1 cellular context compared by ENCODE assay signal in the genomic region with DNA sequence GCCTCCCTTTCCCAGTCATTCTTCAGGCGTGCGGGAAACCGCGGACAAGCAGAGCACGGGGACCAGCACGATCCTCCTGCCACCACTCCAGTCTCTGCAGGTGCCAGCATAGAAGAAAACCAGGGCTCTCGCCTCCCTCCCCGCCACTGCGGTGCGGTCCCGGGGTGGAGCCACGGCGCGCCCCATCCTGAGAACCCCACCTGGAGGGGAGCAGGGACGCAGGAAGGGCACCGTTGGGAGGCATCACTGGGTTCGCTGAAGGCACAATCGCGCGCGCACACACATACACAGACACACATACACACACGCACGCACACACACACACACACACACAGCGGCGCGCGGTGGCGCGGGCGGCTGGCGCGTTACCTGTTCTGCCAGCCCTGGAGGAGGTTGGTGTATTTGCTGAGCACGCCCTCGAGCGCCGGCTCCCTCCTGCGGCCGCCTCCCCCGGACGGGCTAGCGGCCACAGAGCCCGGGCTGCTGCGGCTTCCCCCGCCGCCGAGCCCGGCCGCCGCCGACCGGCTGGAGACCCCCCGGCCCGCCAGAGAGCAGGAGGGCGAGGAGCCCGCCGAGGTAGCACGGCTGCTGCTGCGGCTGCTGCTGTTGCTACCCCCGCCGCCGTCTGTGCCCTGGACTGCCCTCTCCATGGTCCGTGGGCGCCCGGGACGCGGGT.
TF ChIP-seq lines count a peak whose summit lies in the region.

No MANE protein-coding gene starts in this region.

TF ChIP-seq in HEK293, 187 proteins besides CTCF, POLR2A, EP300 and RAD21 (continued from another document):
- TF ChIP-seq ZNF302 (tag by site-specific recombination; IDR thresholded peaks at IDR 0.05; ENCODE audit: low read depth) (no peak), REPIN1 (tag by site-specific recombination; IDR thresholded peaks at IDR 0.05; ENCODE audit: low read depth) (no peak), ZBTB17 (tag by site-specific recombination; IDR thresholded peaks at IDR 0.05) (peak; percentile 90), ZNF24 (tag by site-specific recombination; IDR thresholded peaks at IDR 0.05) (peak; percentile 50), ZNF843 (tag by site-specific recombination; IDR thresholded peaks at IDR 0.05) (no peak), ZBTB48 (tag by site-specific recombination; IDR thresholded peaks at IDR 0.05) (peak; percentile 63; the same call in 1 of the 2 replicates), SP7 (tag by site-specific recombination; IDR thresholded peaks at IDR 0.05) (peak; percentile 53), ZNF501 (tag by site-specific recombination; IDR thresholded peaks at IDR 0.05) (peak; percentile 84), ZNF37A (tag by site-specific recombination; IDR thresholded peaks at IDR 0.05) (no peak), ZNF146 (tag by site-specific recombination; IDR thresholded peaks at IDR 0.05) (0 out of 2 replicates have a peak, but pooled peaks have one; percentile 12), GLIS1 (tag by site-specific recombination; IDR thresholded peaks at IDR 0.05) (peak; percentile 89), ZNF394 (tag by site-specific recombination; IDR thresholded peaks at IDR 0.05; ENCODE audit: borderline replicate concordance) (no peak), ZXDB (tag by site-specific recombination; IDR thresholded peaks at IDR 0.05) (peak; percentile 61; the same call in 1 of the 2 replicates), ZBTB8A (tag by site-specific recombination; IDR thresholded peaks at IDR 0.05) (peak; percentile 76), ZNF2 (tag by site-specific recombination; IDR thresholded peaks at IDR 0.05) (peak; percentile 85)
- TF ChIP-seq, protein P1, sequence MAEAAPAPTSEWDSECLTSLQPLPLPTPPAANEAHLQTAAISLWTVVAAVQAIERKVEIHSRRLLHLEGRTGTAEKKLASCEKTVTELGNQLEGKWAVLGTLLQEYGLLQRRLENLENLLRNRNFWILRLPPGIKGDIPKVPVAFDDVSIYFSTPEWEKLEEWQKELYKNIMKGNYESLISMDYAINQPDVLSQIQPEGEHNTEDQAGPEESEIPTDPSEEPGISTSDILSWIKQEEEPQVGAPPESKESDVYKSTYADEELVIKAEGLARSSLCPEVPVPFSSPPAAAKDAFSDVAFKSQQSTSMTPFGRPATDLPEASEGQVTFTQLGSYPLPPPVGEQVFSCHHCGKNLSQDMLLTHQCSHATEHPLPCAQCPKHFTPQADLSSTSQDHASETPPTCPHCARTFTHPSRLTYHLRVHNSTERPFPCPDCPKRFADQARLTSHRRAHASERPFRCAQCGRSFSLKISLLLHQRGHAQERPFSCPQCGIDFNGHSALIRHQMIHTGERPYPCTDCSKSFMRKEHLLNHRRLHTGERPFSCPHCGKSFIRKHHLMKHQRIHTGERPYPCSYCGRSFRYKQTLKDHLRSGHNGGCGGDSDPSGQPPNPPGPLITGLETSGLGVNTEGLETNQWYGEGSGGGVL (tag by site-specific recombination; IDR thresholded peaks at IDR 0.05) = peak; percentile 92
- TF ChIP-seq, protein P2, sequence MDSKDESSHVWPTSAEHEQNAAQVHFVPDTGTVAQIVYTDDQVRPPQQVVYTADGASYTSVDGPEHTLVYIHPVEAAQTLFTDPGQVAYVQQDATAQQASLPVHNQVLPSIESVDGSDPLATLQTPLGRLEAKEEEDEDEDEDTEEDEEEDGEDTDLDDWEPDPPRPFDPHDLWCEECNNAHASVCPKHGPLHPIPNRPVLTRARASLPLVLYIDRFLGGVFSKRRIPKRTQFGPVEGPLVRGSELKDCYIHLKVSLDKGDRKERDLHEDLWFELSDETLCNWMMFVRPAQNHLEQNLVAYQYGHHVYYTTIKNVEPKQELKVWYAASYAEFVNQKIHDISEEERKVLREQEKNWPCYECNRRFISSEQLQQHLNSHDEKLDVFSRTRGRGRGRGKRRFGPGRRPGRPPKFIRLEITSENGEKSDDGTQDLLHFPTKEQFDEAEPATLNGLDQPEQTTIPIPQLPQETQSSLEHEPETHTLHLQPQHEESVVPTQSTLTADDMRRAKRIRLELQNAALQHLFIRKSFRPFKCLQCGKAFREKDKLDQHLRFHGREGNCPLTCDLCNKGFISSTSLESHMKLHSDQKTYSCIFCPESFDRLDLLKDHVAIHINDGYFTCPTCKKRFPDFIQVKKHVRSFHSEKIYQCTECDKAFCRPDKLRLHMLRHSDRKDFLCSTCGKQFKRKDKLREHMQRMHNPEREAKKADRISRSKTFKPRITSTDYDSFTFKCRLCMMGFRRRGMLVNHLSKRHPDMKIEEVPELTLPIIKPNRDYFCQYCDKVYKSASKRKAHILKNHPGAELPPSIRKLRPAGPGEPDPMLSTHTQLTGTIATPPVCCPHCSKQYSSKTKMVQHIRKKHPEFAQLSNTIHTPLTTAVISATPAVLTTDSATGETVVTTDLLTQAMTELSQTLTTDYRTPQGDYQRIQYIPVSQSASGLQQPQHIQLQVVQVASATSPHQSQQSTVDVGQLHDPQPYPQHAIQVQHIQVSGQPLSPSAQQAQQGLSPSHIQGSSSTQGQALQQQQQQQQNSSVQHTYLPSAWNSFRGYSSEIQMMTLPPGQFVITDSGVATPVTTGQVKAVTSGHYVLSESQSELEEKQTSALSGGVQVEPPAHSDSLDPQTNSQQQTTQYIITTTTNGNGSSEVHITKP (tag by site-specific recombination; IDR thresholded peaks at IDR 0.05) = peak; percentile 55
- TF ChIP-seq, protein P3, sequence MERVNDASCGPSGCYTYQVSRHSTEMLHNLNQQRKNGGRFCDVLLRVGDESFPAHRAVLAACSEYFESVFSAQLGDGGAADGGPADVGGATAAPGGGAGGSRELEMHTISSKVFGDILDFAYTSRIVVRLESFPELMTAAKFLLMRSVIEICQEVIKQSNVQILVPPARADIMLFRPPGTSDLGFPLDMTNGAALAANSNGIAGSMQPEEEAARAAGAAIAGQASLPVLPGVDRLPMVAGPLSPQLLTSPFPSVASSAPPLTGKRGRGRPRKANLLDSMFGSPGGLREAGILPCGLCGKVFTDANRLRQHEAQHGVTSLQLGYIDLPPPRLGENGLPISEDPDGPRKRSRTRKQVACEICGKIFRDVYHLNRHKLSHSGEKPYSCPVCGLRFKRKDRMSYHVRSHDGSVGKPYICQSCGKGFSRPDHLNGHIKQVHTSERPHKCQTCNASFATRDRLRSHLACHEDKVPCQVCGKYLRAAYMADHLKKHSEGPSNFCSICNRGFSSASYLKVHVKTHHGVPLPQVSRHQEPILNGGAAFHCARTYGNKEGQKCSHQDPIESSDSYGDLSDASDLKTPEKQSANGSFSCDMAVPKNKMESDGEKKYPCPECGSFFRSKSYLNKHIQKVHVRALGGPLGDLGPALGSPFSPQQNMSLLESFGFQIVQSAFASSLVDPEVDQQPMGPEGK (tag by site-specific recombination; IDR thresholded peaks at IDR 0.05) = peak; percentile 82
